2 cellular contexts compared by ENCODE assay signal in genomic region chr22:21917959-21918261, GRCh38.
TF ChIP-seq lines count a peak whose summit lies in the region.

No MANE protein-coding gene starts in this region.

TF ChIP-seq in IMR-90, 13 proteins besides CTCF, POLR2A, EP300 and RAD21:
- TF ChIP-seq MXI1 (IDR thresholded peaks at IDR 0.05; ENCODE audit: borderline replicate concordance, low read depth, low read length) (no peak), NFE2L2 (IDR thresholded peaks at IDR 0.05; ENCODE audit: low read depth, low read length) (no peak), BHLHE40 (IDR thresholded peaks at IDR 0.05; ENCODE audit: low read depth, low read length) (no peak), FOS (IDR thresholded peaks at IDR 0.05; ENCODE audit: low read depth, low read length) (no peak), RFX5 (IDR thresholded peaks at IDR 0.05; ENCODE audit: low read depth, low read length) (no peak), USF2 (IDR thresholded peaks at IDR 0.05; ENCODE audit: low read depth, low read length) (no peak)

TF ChIP-seq in K562, 482 proteins besides CTCF, POLR2A, EP300 and RAD21 (continues in another document):
- TF ChIP-seq SETDB1 (IDR thresholded peaks at IDR 0.05; ENCODE audit: low read length) (peak; percentile 44), ZKSCAN1 (IDR thresholded peaks at IDR 0.05; ENCODE audit: low read depth, low read length) (0 out of 2 replicates have a peak, but pooled peaks have one; percentile 8), ZNF740 (CRISPR knock-in tag; IDR thresholded peaks at IDR 0.05) (peak; percentile 75), ZNF740 (tag; IDR thresholded peaks at IDR 0.05) (no peak), POLR2G (IDR thresholded peaks at IDR 0.05; ENCODE audit: low read depth, low read length) (peak; percentile 78), MEF2A (IDR thresholded peaks at IDR 0.05; ENCODE audit: control insufficient read depth, low read depth, low read length) (no peak), POLR2B (IDR thresholded peaks at IDR 0.05; ENCODE audit: low read depth, partially characterized antibody) (peak; percentile 17), ZNF431 (CRISPR knock-in tag; IDR thresholded peaks at IDR 0.05) (peak; percentile 53; the same call in 1 of the 2 replicates), ZNF511 (CRISPR knock-in tag; IDR thresholded peaks at IDR 0.05) (peak; percentile 28; the same call in 1 of the 2 replicates), ZBTB1 (CRISPR knock-in tag; IDR thresholded peaks at IDR 0.05; ENCODE audit: borderline replicate concordance, low read depth) (no peak), BRCA1 (IDR thresholded peaks at IDR 0.05) (no peak), BRCA1 (CRISPR knock-in tag; IDR thresholded peaks at IDR 0.05) (0 out of 2 replicates have a peak, but pooled peaks have one; percentile 85), CBX3 (IDR thresholded peaks at IDR 0.05; ENCODE audit: borderline replicate concordance in 1 of 2, low read length in 2 of 2) (no peak), IRF2 (CRISPR knock-in tag; IDR thresholded peaks at IDR 0.05) (0 out of 2 replicates have a peak, but pooled peaks have one; percentile 62), ETS1 (conservative IDR thresholded peaks at IDR 0.05; ENCODE audit: control insufficient read depth, low read depth, low read length) (0 out of 2 replicates have a peak, but pooled peaks have one; percentile 12), PRMT5 (CRISPR knock-in tag; IDR thresholded peaks at IDR 0.05) (0 out of 2 replicates have a peak, but pooled peaks have one; percentile 15), MYC (IDR thresholded peaks at IDR 0.05; ENCODE audit: low read depth, low read length) (no peak), MYC (CRISPR knock-in tag; IDR thresholded peaks at IDR 0.05; ENCODE audit: borderline replicate concordance, low read depth) (0 out of 2 replicates have a peak, but pooled peaks have one; percentile 31), ZNF124 (CRISPR knock-in tag; IDR thresholded peaks at IDR 0.05) (0 out of 2 replicates have a peak, but pooled peaks have one; percentile 62), CHD7 (IDR thresholded peaks at IDR 0.05; ENCODE audit: low read depth, low read length) (peak; percentile 62), CBFA2T2 (conservative IDR thresholded peaks at IDR 0.05) (0 out of 2 replicates have a peak, but pooled peaks have one; percentile 0), ZNF778 (CRISPR knock-in tag; IDR thresholded peaks at IDR 0.05) (no peak), MYBL2 (IDR thresholded peaks at IDR 0.05; ENCODE audit: low read depth) (no peak), MYBL2 (CRISPR knock-in tag; IDR thresholded peaks at IDR 0.05; ENCODE audit: borderline replicate concordance) (0 out of 2 replicates have a peak, but pooled peaks have one; percentile 43), GTF3C2 (IDR thresholded peaks at IDR 0.05; ENCODE audit: borderline replicate concordance, extremely low read depth, insufficient read length) (no peak), ZBTB7A (IDR thresholded peaks at IDR 0.05; ENCODE audit: borderline replicate concordance, control insufficient read depth, low read depth, low read length) (no peak), SRSF9 (IDR thresholded peaks at IDR 0.05; ENCODE audit: borderline replicate concordance, low read depth, low read length) (no peak), NFE2 (IDR thresholded peaks at IDR 0.05; ENCODE audit: low read depth) (no peak), USF1 (CRISPR knock-in tag; IDR thresholded peaks at IDR 0.05) (peak; percentile 2; the same call in 1 of the 2 replicates), ZFP91 (CRISPR knock-in tag; IDR thresholded peaks at IDR 0.05) (no peak), ATF2 (CRISPR knock-in tag; IDR thresholded peaks at IDR 0.05) (0 out of 2 replicates have a peak, but pooled peaks have one; percentile 50), SIX5 (IDR thresholded peaks at IDR 0.05; ENCODE audit: borderline replicate concordance in 1 of 2, insufficient read depth in 1 of 2, low read depth in 1 of 2, low read length in 2 of 2) (0 out of 4 replicates have a peak, but pooled peaks of 1 of the 2 experiments have one; percentile 9), ZNF282 (CRISPR knock-in tag; IDR thresholded peaks at IDR 0.05) (0 out of 2 replicates have a peak, but pooled peaks have one; percentile 18)
